ENCODE assay signal across 23 cellular contexts in the genomic region with DNA sequence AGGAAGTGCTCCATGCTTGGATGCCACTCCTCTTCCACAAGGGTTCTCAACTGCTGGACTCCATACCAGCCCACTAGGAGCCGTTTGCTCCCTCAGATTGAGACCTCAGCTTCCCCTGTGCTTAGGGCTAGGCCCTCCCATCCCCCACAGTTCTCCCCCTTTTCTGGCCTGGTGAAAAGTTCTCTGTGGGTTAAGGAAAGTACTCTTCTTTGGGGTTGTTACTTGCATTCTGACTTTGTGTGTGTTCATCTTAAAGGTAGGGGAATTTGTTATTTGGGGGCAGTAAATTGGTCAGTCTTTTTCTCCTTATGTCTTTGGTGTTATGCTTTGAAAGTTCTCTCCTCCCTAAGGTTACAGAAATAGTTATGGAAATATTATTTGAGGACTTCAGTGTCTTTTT.
"Had no signal": no experiment of that assay in that cellular context is flagged by ENCODE, and none has a peak within 500 bp of the region (broad histone marks: within the 10 kb centered on the region; RNA-seq: fewer than 3 reads in every experiment).

No MANE protein-coding gene starts in this region.

- H3K36me3 Mint-ChIP-seq: immature natural killer cell; naive thymus-derived CD8-positive, alpha-beta T cell; type B pancreatic cell had no signal

- H3K4me1 ChIP-seq: lower lobe of right lung had no signal

- H3K27me3 Mint-ChIP-seq: naive thymus-derived CD8-positive, alpha-beta T cell; progenitor cell of endocrine pancreas; type B pancreatic cell had no signal

- H3K4me1 Mint-ChIP-seq: immature natural killer cell; naive thymus-derived CD8-positive, alpha-beta T cell had no signal

- DNase-seq: cortex of kidney; effector memory CD8-positive, alpha-beta T cell; hypothalamus; immature natural killer cell; kidney glomerular epithelial cell; left colon; left ventricle myocardium superior; lower lobe of right lung; naive thymus-derived CD8-positive, alpha-beta T cell; nephron progenitor cell; stimulated activated CD4-positive, alpha-beta T cell treated with anti-CD3 and anti-CD28 coated beads, Interleukin-12 subunit alpha, Interleukin-12 subunit beta, amount 100 ng/mL, for 4 hours; stimulated activated CD4-positive, alpha-beta T cell treated with anti-CD3 and anti-CD28 coated beads, Interleukin-1b, Interleukin-23, amount 100 ng/mL, for 48 hours; stimulated activated CD4-positive, alpha-beta T cell treated with anti-CD3 and anti-CD28 coated beads, Interleukin-4, amount 100 ng/mL, for 1 hour; stimulated activated CD8-positive, alpha-beta memory T cell treated with anti-CD3 and anti-CD28 coated beads, Interleukin-4, amount 100 ng/mL, for 48 hours; stimulated activated naive CD4-positive, alpha-beta T cell treated with Interleukin-2 at 50 U/mL for 16 hours; stomach; thyroid gland had no signal

- H2AFZ ChIP-seq: parathyroid adenoma had no signal

- H3K27ac ChIP-seq: lower lobe of right lung, neutrophil, parathyroid adenoma, stomach, thyroid gland had no signal

- H3K9ac ChIP-seq: parathyroid adenoma had no signal

- H3K9me3 ChIP-seq: lower lobe of right lung, neutrophil, stomach, thyroid gland had no signal

- H3K4me3 ChIP-seq: lower lobe of right lung, smooth muscle cell, stomach, thyroid gland had no signal

- ATAC-seq: effector memory CD8-positive, alpha-beta T cell; left colon; left ventricle myocardium superior; lower lobe of right lung; naive thymus-derived CD8-positive, alpha-beta T cell; sciatic nerve had no signal

- H3K27me3 ChIP-seq: neutrophil, stomach, thyroid gland had no signal

- H3K36me3 ChIP-seq: lower lobe of right lung, neutrophil, stomach, thyroid gland had no signal

- H3K9me3 Mint-ChIP-seq: effector memory CD8-positive, alpha-beta T cell; immature natural killer cell; naive thymus-derived CD8-positive, alpha-beta T cell; nephron progenitor cell; type B pancreatic cell had no signal

- H3K27ac Mint-ChIP-seq: effector memory CD8-positive, alpha-beta T cell; immature natural killer cell; nephron progenitor cell; progenitor cell of endocrine pancreas; type B pancreatic cell had no signal

- H3K4me3 Mint-ChIP-seq: effector memory CD8-positive, alpha-beta T cell; immature natural killer cell; naive thymus-derived CD8-positive, alpha-beta T cell; nephron progenitor cell; type B pancreatic cell had no signal

- H3K79me2 ChIP-seq: parathyroid adenoma had no signal

- H3K4me2 ChIP-seq: smooth muscle cell had no signal
